In genomic region chr2:16709769-16710168, GRCh38 we compare ENCODE assay signal across 15 cellular contexts.
"Had no signal": no experiment of that assay in that cellular context is flagged by ENCODE, and none has a peak within 500 bp of the region (broad histone marks: within the 10 kb centered on the region; RNA-seq: fewer than 3 reads in every experiment).

No MANE protein-coding gene starts in this region.

- H3K27me3 ChIP-seq: hepatocyte, tibial nerve had no signal

- H3K27me3 Mint-ChIP-seq: dendritic cell treated with granulocyte-macrophage colony-stimulating factor and Interleukin-4, amounts not matched to agents 40 ng/mL and 50 ng/mL, for 4 days; stimulated activated memory B cell treated with anti-CD40 and anti-IgM and Interleukin-4, amounts not matched to agents 10 μg/mL and 1 μg/mL and 100 μg/mL, for 72 hours had no signal

- H3K27ac Mint-ChIP-seq: activated naive CD8-positive, alpha-beta T cell treated with anti-CD3 and anti-CD28 coated beads, Interleukin-2, amount 10 ng/mL, durations not matched to agents 7 days and 5 days; dendritic cell treated with granulocyte-macrophage colony-stimulating factor and Interleukin-4, amounts not matched to agents 40 ng/mL and 50 ng/mL, for 4 days; naive thymus-derived CD8-positive, alpha-beta T cell; progenitor cell of endocrine pancreas; stimulated activated memory B cell treated with anti-CD40 and anti-IgM and Interleukin-4, amounts not matched to agents 10 μg/mL and 1 μg/mL and 100 μg/mL, for 72 hours had no signal

- H3K4me3 Mint-ChIP-seq: activated naive CD8-positive, alpha-beta T cell treated with anti-CD3 and anti-CD28 coated beads, Interleukin-2, amount 10 ng/mL, durations not matched to agents 7 days and 5 days; activated T-cell treated with anti-CD3 and anti-CD28 coated beads, Interleukin-2, amount 50 U/mL, for 4 hours; dendritic cell treated with granulocyte-macrophage colony-stimulating factor and Interleukin-4, amounts not matched to agents 40 ng/mL and 50 ng/mL, for 4 days; naive thymus-derived CD8-positive, alpha-beta T cell; stimulated activated memory B cell treated with anti-CD40 and anti-IgM and Interleukin-4, amounts not matched to agents 10 μg/mL and 1 μg/mL and 100 μg/mL, for 72 hours had no signal

- H3K27ac ChIP-seq: hepatocyte, tibial nerve had no signal

- H3K9me3 Mint-ChIP-seq: activated naive CD8-positive, alpha-beta T cell treated with anti-CD3 and anti-CD28 coated beads, Interleukin-2, amount 10 ng/mL, durations not matched to agents 7 days and 5 days; activated T-cell treated with anti-CD3 and anti-CD28 coated beads, Interleukin-2, amount 50 U/mL, for 4 hours; dendritic cell treated with granulocyte-macrophage colony-stimulating factor and Interleukin-4, amounts not matched to agents 40 ng/mL and 50 ng/mL, for 4 days had no signal

- H3K4me1 Mint-ChIP-seq: activated naive CD8-positive, alpha-beta T cell treated with anti-CD3 and anti-CD28 coated beads, Interleukin-2, amount 10 ng/mL, durations not matched to agents 7 days and 5 days; naive thymus-derived CD8-positive, alpha-beta T cell had no signal

- ATAC-seq: activated T-cell treated with anti-CD3 and anti-CD28 coated beads, Interleukin-2, amount 50 U/mL, for 4 hours; naive thymus-derived CD8-positive, alpha-beta T cell; right cardiac atrium; stimulated activated memory B cell treated with anti-CD40 and anti-IgM and Interleukin-4, amounts not matched to agents 10 μg/mL and 1 μg/mL and 100 μg/mL, for 72 hours had no signal

- H3K36me3 Mint-ChIP-seq: activated naive CD8-positive, alpha-beta T cell treated with anti-CD3 and anti-CD28 coated beads, Interleukin-2, amount 10 ng/mL, durations not matched to agents 7 days and 5 days; naive thymus-derived CD8-positive, alpha-beta T cell; stimulated activated memory B cell treated with anti-CD40 and anti-IgM and Interleukin-4, amounts not matched to agents 10 μg/mL and 1 μg/mL and 100 μg/mL, for 72 hours had no signal

- H3K36me3 ChIP-seq: tibial nerve had no signal

- H3K4me1 ChIP-seq: tibial nerve had no signal

- DNase-seq: activated CD4-positive, alpha-beta T cell treated with anti-CD3 and anti-CD28 coated beads, Interleukin-2, amount 50 U/mL, for 48 hours; activated CD4-positive, CD25-positive, alpha-beta regulatory T cell treated with anti-CD3 and anti-CD28 coated beads, Interleukin-2, amount 50 U/mL, for 72 hours; activated gamma-delta T cell treated with Interleukin-2 at 50 U/mL for 16 hours; activated naive CD8-positive, alpha-beta T cell treated with anti-CD3 and anti-CD28 coated beads, Interleukin-2, amount 10 ng/mL, durations not matched to agents 7 days and 5 days; activated T-cell treated with anti-CD3 and anti-CD28 coated beads, Interleukin-2, amount 50 U/mL, for 4 hours; anterior cingulate cortex; cerebellar nuclear complex; kidney glomerular epithelial cell; naive thymus-derived CD8-positive, alpha-beta T cell; right cardiac atrium had no signal

- H3K9me3 ChIP-seq: tibial nerve had no signal

- H3K4me3 ChIP-seq: hepatocyte, tibial nerve had no signal
